ENCODE assay signal across 8 cellular contexts in genomic region chr12:56041579-56042429, GRCh38. TPM values are rescaled to one million over a fixed set of nuclear protein-coding genes. Genes with fewer than 3 reads are reported as not detected.
DNase-seq lines count a peak whose midpoint lies in the region; ATAC-seq and TF ChIP-seq lines count a peak whose summit lies in the region.

Gene RPS26 (plus strand): TSS chr12:56041918. CDS start chr12:56042167, 249 bp downstream.

- H3K9me3 ChIP-seq in cardiac muscle cell (ENCODE audit: low read depth), result no peaks in the 10 kb centered on the region
- no peaks in the 10 kb centered on the region for H3K9me3 ChIP-seq in parathyroid adenoma (ENCODE audit: control insufficient read depth, low read length)
- H3K9me3 ChIP-seq in tibial nerve, result no peaks in the 10 kb centered on the region

- DNase-seq in NCI-H1417 (lab: John Stamatoyannopoulos, UW), result peak; percentile 99 to 100 (median 100)
- DNase-seq in SW 1271 (lab: John Stamatoyannopoulos, UW), result peak; percentile 98 to 99
- peak; percentile 87 for DNase-seq in activated naive CD8-positive, alpha-beta T cell treated with anti-CD3 and anti-CD28 coated beads, Interleukin-2, amount 50 U/mL, for 24 hours
- peak; percentile 99 to 100 for DNase-seq in cardiac muscle cell (ENCODE audit: low read depth in 1 of 2, low spot score in 1 of 2)
- DNase-seq in tibial nerve (ENCODE audit: low spot score in 2 of 2), result peak; percentile 90 to 94

- H3K4me1 ChIP-seq in cardiac muscle cell (ENCODE audit: low read depth), result peaks cover 13% of the 10 kb centered on the region
- peaks cover 7% of the 10 kb centered on the region for H3K4me1 ChIP-seq in parathyroid adenoma
- peaks cover 0 to 24% (median 16%) of the 10 kb centered on the region in 4 donors for H3K4me1 ChIP-seq in tibial nerve

- peaks cover 76% of the 10 kb centered on the region for H3K4me1 Mint-ChIP-seq in activated naive CD8-positive, alpha-beta T cell treated with anti-CD3 and anti-CD28 coated beads, Interleukin-2, amount 50 U/mL, for 24 hours

- no peaks in the 10 kb centered on the region for H3K9me3 Mint-ChIP-seq in activated naive CD8-positive, alpha-beta T cell treated with anti-CD3 and anti-CD28 coated beads, Interleukin-2, amount 50 U/mL, for 24 hours

- peak within 1 kb of the TSS; percentile 95 for H2AFZ ChIP-seq in parathyroid adenoma

- TF ChIP-seq POLR2A in tibial nerve (IDR thresholded peaks at IDR 0.05), result peak; percentile 67 to 78

- H3K36me3 ChIP-seq in cardiac muscle cell, result peaks cover 38% of the 10 kb centered on the region
- no peaks in the 10 kb centered on the region for H3K36me3 ChIP-seq in parathyroid adenoma (ENCODE audit: control insufficient read depth, insufficient read depth, low read length)
- peaks cover 0 to 45% (median 6%) of the 10 kb centered on the region in 3 donors for H3K36me3 ChIP-seq in tibial nerve

- H3K27ac ChIP-seq in cardiac muscle cell, result peak within 1 kb of the TSS; percentile 95
- peak within 1 kb of the TSS; percentile 99 for H3K27ac ChIP-seq in parathyroid adenoma
- peak within 1 kb of the TSS; percentile 85 to 97 (median 92) for H3K27ac ChIP-seq in tibial nerve

- peak; percentile 93 for ATAC-seq in HG02763 (IDR thresholded peaks at IDR 0.05; ENCODE audit: unreplicated experiment)
- peak; percentile 87 for ATAC-seq in activated naive CD8-positive, alpha-beta T cell treated with anti-CD3 and anti-CD28 coated beads, Interleukin-2, amount 50 U/mL, for 24 hours

- peaks cover 47% of the 10 kb centered on the region for H3K36me3 Mint-ChIP-seq in activated naive CD8-positive, alpha-beta T cell treated with anti-CD3 and anti-CD28 coated beads, Interleukin-2, amount 50 U/mL, for 24 hours (ENCODE audit: low read depth)

- TF ChIP-seq CTCF in GM12874 (IDR thresholded peaks at IDR 0.05; ENCODE audit: insufficient read depth, low read depth, low read length) (peak; percentile 47), cardiac muscle cell (IDR thresholded peaks at IDR 0.05; ENCODE audit: low read depth, low read length) (peak; percentile 32), parathyroid adenoma (IDR thresholded peaks at IDR 0.05) (peak; percentile 34), tibial nerve (IDR thresholded peaks at IDR 0.05) (peak; percentile 20 to 59 (median 42))

- peak within 1 kb of the TSS; percentile 94 for H3K9ac ChIP-seq in parathyroid adenoma

- H3K27me3 ChIP-seq in cardiac muscle cell, result no peaks in the 10 kb centered on the region
- no peaks in the 10 kb centered on the region for H3K27me3 ChIP-seq in parathyroid adenoma (ENCODE audit: control insufficient read depth, insufficient read depth, low read length)
- H3K27me3 ChIP-seq in tibial nerve, result no peaks in the 10 kb centered on the region

- H3K4me2 ChIP-seq in parathyroid adenoma (ENCODE audit: low read length), result peak within 1 kb of the TSS; percentile 81

- WGBS in tibial nerve, 2 donors, result 0 to 1% methylated on average over 46 to 50 of the region's 50 CpGs

- peak within 1 kb of the TSS; percentile 100 for H3K27ac Mint-ChIP-seq in activated naive CD8-positive, alpha-beta T cell treated with anti-CD3 and anti-CD28 coated beads, Interleukin-2, amount 50 U/mL, for 24 hours

- peak within 1 kb of the TSS; percentile 100 for H3K4me3 Mint-ChIP-seq in activated naive CD8-positive, alpha-beta T cell treated with anti-CD3 and anti-CD28 coated beads, Interleukin-2, amount 50 U/mL, for 24 hours

- TF ChIP-seq EP300 in tibial nerve (IDR thresholded peaks at IDR 0.05), result peak; percentile 76 to 98

- peak within 1 kb of the TSS; percentile 90 for H3K4me3 ChIP-seq in cardiac muscle cell
- peak within 1 kb of the TSS; percentile 96 for H3K4me3 ChIP-seq in parathyroid adenoma (ENCODE audit: low read depth, low read length)
- H3K4me3 ChIP-seq in tibial nerve, result peak within 1 kb of the TSS; percentile 64 to 89 (median 79)

- H3K27me3 Mint-ChIP-seq in activated naive CD8-positive, alpha-beta T cell treated with anti-CD3 and anti-CD28 coated beads, Interleukin-2, amount 50 U/mL, for 24 hours, result no peaks in the 10 kb centered on the region

- peaks cover 17% of the 10 kb centered on the region for H3K79me2 ChIP-seq in parathyroid adenoma

RNA-seq across cellular contexts. Expression of gene RPS26, which starts in this region (rescaled TPM):
- 535 and 1,293 TPM in 2 replicates for total RNA-seq in cardiac muscle cell
- 204 and 252 TPM in 2 replicates for polyA plus RNA-seq in cardiac muscle cell
- total RNA-seq in tibial nerve, result 1,000 to 10,000 TPM in 2 of 4 donors, 100 to 1,000 TPM in 2; 308 to 1,324 (median 859) TPM

Comparison
In these comparisons a context has a peak if more than half of its experiments do, and no peak if none do; other contexts are left out.
1. Peak in every context shown above with its lines: DNase-seq, ATAC-seq, H3K4me3 ChIP-seq and H3K27ac ChIP-seq.